8 cellular contexts compared by ENCODE assay signal in the genomic region with DNA sequence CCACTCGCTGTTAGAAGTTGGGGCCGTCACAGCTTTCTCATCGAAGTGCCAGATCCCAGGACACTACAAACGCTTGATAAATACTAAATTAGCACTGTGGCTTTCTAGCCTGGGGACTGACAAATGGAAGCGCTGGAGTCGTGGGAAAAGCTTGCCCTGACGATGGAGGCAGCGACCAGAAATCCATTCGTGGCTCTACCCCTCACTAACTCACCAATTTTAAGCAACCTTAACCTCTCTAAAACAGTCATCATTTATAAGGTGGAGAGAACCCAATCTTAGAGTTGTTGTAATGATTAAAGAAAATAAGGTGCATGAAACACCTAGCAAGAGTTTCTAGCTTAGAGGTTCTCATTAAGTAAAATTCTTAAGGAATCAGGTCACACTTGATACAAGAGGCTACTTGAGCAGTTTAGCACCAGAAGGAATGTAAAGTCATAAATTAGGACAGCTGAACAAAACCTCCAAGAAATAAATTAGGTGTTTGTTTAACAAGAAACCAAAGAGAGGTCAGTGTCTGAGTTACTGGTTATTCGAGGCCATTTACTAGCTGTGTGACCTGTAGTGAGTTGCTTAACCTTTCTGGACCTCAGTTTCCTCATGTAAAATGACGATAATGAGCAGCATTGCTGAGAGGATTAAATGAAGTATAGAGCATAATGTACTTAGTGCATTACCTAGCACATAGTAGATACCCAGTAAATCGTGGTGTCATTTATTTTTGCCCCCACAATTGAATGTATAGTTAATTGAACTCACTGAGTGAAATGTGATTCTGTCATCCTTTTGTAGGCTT. TPM values are rescaled to one million over a fixed set of nuclear protein-coding genes. Genes with fewer than 3 reads are reported as not detected.
DNase-seq lines count a peak whose midpoint lies in the region; ATAC-seq and TF ChIP-seq lines count a peak whose summit lies in the region.

No MANE protein-coding gene starts in this region.

- H3K36me3 Mint-ChIP-seq in stimulated activated naive CD8-positive, alpha-beta T cell treated with anti-CD3 and anti-CD28 coated beads, Interleukin-15, Interleukin-2, amounts not matched to agents 100 ng/mL and 50 ng/mL, for 24 hours (ENCODE audit: low read depth): peaks cover 10% of the 10 kb centered on the region
- no peaks in the 10 kb centered on the region for H3K36me3 Mint-ChIP-seq in mesothelial cell of epicardium

- no peak for DNase-seq in stimulated activated naive CD8-positive, alpha-beta T cell treated with anti-CD3 and anti-CD28 coated beads, Interleukin-15, Interleukin-2, amounts not matched to agents 100 U/mL and 50 U/mL, for 24 hours
- DNase-seq in mammary epithelial cell: no peak
- no peak for DNase-seq in mesothelial cell of epicardium (ENCODE audit: low spot score in 2 of 2, unreplicated experiment in 2 of 2)
- no peak for DNase-seq in NCI-H2029 (lab: John Stamatoyannopoulos, UW)
- no peak for DNase-seq in putamen (ENCODE audit: low spot score)

- no peaks in the 10 kb centered on the region for H4K20me1 ChIP-seq in mammary epithelial cell (ENCODE audit: insufficient read depth, low read length)

- H3K4me3 Mint-ChIP-seq in stimulated activated naive CD8-positive, alpha-beta T cell treated with anti-CD3 and anti-CD28 coated beads, Interleukin-15, Interleukin-2, amounts not matched to agents 100 ng/mL and 50 ng/mL, for 24 hours: peak overlapping the region; percentile 84
- H3K4me3 Mint-ChIP-seq in mesothelial cell of epicardium: peak overlapping the region; percentile 83

- dilution Hi-C loops in mammary epithelial cell (cut with HindIII; ENCODE audit: low sequenced_read_pairs): loop anchor here (5.0 kb wide), 1 partner anchor 35 kb away; no protein-coding TSS in a partner anchor

- intact Hi-C loops in mammary epithelial cell (cut with micrococcal nuclease): loop anchor here (1.0 to 5.0 kb wide), 4 partner anchors 25 to 104 kb away; no protein-coding TSS in a partner anchor

- no peaks in the 10 kb centered on the region for H3K27me3 ChIP-seq in mammary epithelial cell (ENCODE audit: insufficient read depth, low read length)

- TF ChIP-seq CTCF in mammary epithelial cell (conservative IDR thresholded peaks at IDR 0.05 in 1 of 2, IDR thresholded peaks at IDR 0.05 in 1 of 2; ENCODE audit: extremely low read depth in 1 of 2, insufficient read depth in 1 of 2, low read depth in 1 of 2, low read length in 2 of 2): no peak
- no peak for TF ChIP-seq CTCF in mesothelial cell of epicardium (IDR thresholded peaks at IDR 0.05; ENCODE audit: unreplicated experiment)

- H3K79me2 ChIP-seq in mammary epithelial cell (ENCODE audit: insufficient read depth, low read length): peaks cover 36% of the 10 kb centered on the region

- H3K4me1 Mint-ChIP-seq in stimulated activated naive CD8-positive, alpha-beta T cell treated with anti-CD3 and anti-CD28 coated beads, Interleukin-15, Interleukin-2, amounts not matched to agents 100 ng/mL and 50 ng/mL, for 24 hours (ENCODE audit: low read depth): peaks cover 37% of the 10 kb centered on the region
- H3K4me1 Mint-ChIP-seq in mesothelial cell of epicardium: peaks cover 37% of the 10 kb centered on the region

- 20% methylated on average over 10 of the region's 12 CpGs for WGBS in mammary epithelial cell (ENCODE audit: low coverage, missing lambda C conversion rate)

- H3K9me3 ChIP-seq in mammary epithelial cell (replicated peaks; ENCODE audit: insufficient read depth, low read length): no peaks in the 10 kb centered on the region

- no TSS peak for BruUV-seq in mammary epithelial cell (replicated peaks; lab: Mats Ljungman, UMichigan)

- H3K4me1 ChIP-seq in mammary epithelial cell (ENCODE audit: insufficient read depth, low read length): peaks cover 37% of the 10 kb centered on the region

- H3K9ac ChIP-seq in mammary epithelial cell (ENCODE audit: insufficient read depth, low read length): peak overlapping the region; percentile 89

- peak overlapping the region; percentile 79 for H3K27ac Mint-ChIP-seq in stimulated activated naive CD8-positive, alpha-beta T cell treated with anti-CD3 and anti-CD28 coated beads, Interleukin-15, Interleukin-2, amounts not matched to agents 100 ng/mL and 50 ng/mL, for 24 hours
- peak overlapping the region; percentile 97 for H3K27ac Mint-ChIP-seq in mesothelial cell of epicardium

- H3K4me3 ChIP-seq in mammary epithelial cell (replicated peaks in 1 of 3; ENCODE audit: insufficient read depth in 1 of 3, low read depth in 2 of 3, low read length in 3 of 3): peak overlapping the region; percentile 73 to 81 (median 77)

- peak overlapping the region; percentile 95 for H2AFZ ChIP-seq in mammary epithelial cell (ENCODE audit: low read depth, low read length)

- H3K27me3 Mint-ChIP-seq in stimulated activated naive CD8-positive, alpha-beta T cell treated with anti-CD3 and anti-CD28 coated beads, Interleukin-15, Interleukin-2, amounts not matched to agents 100 ng/mL and 50 ng/mL, for 24 hours: no peaks in the 10 kb centered on the region
- H3K27me3 Mint-ChIP-seq in mesothelial cell of epicardium (ENCODE audit: low read depth): no peaks in the 10 kb centered on the region

- no peaks in the 10 kb centered on the region for H3K9me3 Mint-ChIP-seq in stimulated activated naive CD8-positive, alpha-beta T cell treated with anti-CD3 and anti-CD28 coated beads, Interleukin-15, Interleukin-2, amounts not matched to agents 100 ng/mL and 50 ng/mL, for 24 hours
- H3K9me3 Mint-ChIP-seq in mesothelial cell of epicardium: no peaks in the 10 kb centered on the region

- no peak for ATAC-seq in stimulated activated naive CD8-positive, alpha-beta T cell treated with anti-CD3 and anti-CD28 coated beads, Interleukin-15, Interleukin-2, amounts not matched to agents 100 U/mL and 50 U/mL, for 24 hours
- no peak for ATAC-seq in HG02884 (IDR thresholded peaks at IDR 0.05; ENCODE audit: unreplicated experiment)
- no peak for ATAC-seq in HG02642 (IDR thresholded peaks at IDR 0.05; ENCODE audit: poor library complexity, unreplicated experiment)

- CTCF ChIA-PET in mammary epithelial cell (lab: Charles Lee; ENCODE audit: low non-redundant PET): interaction anchor here (0.7 to 0.9 kb wide), 2 partner anchors 27 to 41 kb away, joined by 3 to 6 read pairs; no protein-coding TSS in a partner anchor

- H3K36me3 ChIP-seq in mammary epithelial cell (ENCODE audit: insufficient read depth, low read length): no peaks in the 10 kb centered on the region

- in situ Hi-C loops in mammary epithelial cell (cut with MboI; ENCODE audit: low sequenced_read_pairs in 2 of 2): loop anchor here in 1 of 2 donors (5.0 kb wide), 1 partner anchor 40 kb away; no protein-coding TSS in a partner anchor

- H3K27ac ChIP-seq in mammary epithelial cell (ENCODE audit: insufficient read depth, low read depth, low read length): peak overlapping the region; percentile 75

- peak overlapping the region; percentile 90 for H3K4me2 ChIP-seq in mammary epithelial cell (ENCODE audit: insufficient read depth, low read depth, low read length)

RNA-seq across cellular contexts. Expression of gene ELK4, which starts 0.8 kb away (rescaled TPM):
- 10 to 100 TPM; 17.7 to 38.6 TPM for total RNA-seq in mammary epithelial cell
- 4.9 TPM for polyA plus RNA-seq in mammary epithelial cell
- 37.7 TPM for polyA minus RNA-seq in mammary epithelial cell
- total RNA-seq in mesothelial cell of epicardium: 32.2 to 36.8 TPM (median 34.8 TPM) in 3 replicates

RNA-seq across cellular contexts. Expression of gene SLC45A3, which starts 47.7 kb away (rescaled TPM):
- 1 to 10 TPM; 3.2 to 4.3 TPM for total RNA-seq in mammary epithelial cell
- 3.3 TPM for polyA plus RNA-seq in mammary epithelial cell
- 2.4 TPM for polyA minus RNA-seq in mammary epithelial cell
- total RNA-seq in mesothelial cell of epicardium: 7.0 to 7.5 TPM (median 7.1 TPM) in 3 replicates
